ENCODE assay signal across 36 cellular contexts in genomic region chr6:77512554-77512953, GRCh38. TPM values are rescaled to one million over a fixed set of nuclear protein-coding genes. Genes with fewer than 3 reads are reported as not detected.
"Had no signal": no experiment of that assay in that cellular context is flagged by ENCODE, and none has a peak within 500 bp of the region (broad histone marks: within the 10 kb centered on the region; RNA-seq: fewer than 3 reads in every experiment).

No MANE protein-coding gene starts in this region.

- H3K27me3 ChIP-seq: adrenal gland, ascending aorta, body of pancreas, brain microvascular endothelial cell, breast epithelium, cardiac muscle cell had no signal

- H3K36me3 ChIP-seq: adrenal gland, ascending aorta, brain microvascular endothelial cell, breast epithelium, cardiac muscle cell had no signal

- FAIRE-seq: astrocyte, bronchial epithelial cell had no signal

- H3K4me1 ChIP-seq: adrenal gland, ascending aorta, body of pancreas, breast epithelium had no signal

- H3K4me3 ChIP-seq: adrenal gland, ascending aorta, body of pancreas, breast epithelium, cardiac muscle cell had no signal

- H3K27ac ChIP-seq: adrenal gland, ascending aorta, body of pancreas, brain microvascular endothelial cell, breast epithelium, cardiac muscle cell had no signal

- ATAC-seq: activated naive CD4-positive, alpha-beta T cell treated with anti-CD3 and anti-CD28 coated beads, Interleukin-2, amount 50 U/mL, for 72 hours; activated naive CD8-positive, alpha-beta T cell treated with anti-CD3 and anti-CD28 coated beads, Interleukin-2, amount 50 U/mL, for 24 hours; activated T-cell treated with anti-CD3 and anti-CD28 coated beads, Interleukin-2, amount 50 U/mL, for 4 hours; activated T-cell treated with anti-CD3 and anti-CD28 coated beads, Interleukin-2, amount 50 U/mL, for 72 hours; activated T-helper 17 cell treated with anti-CD3 and anti-CD28 coated beads, Interleukin-2, amount 50 U/mL, for 72 hours; body of pancreas had no signal

- DNase-seq: activated effector memory CD4-positive, alpha-beta T cell treated with anti-CD3 and anti-CD28 coated beads, Interleukin-2, amount 50 U/mL, for 16 hours; activated effector memory CD4-positive, alpha-beta T cell treated with Interleukin-2 at 50 U/mL for 16 hours; activated gamma-delta T cell; activated gamma-delta T cell treated with Interleukin-2 at 50 U/mL for 16 hours; activated naive CD4-positive, alpha-beta T cell; activated naive CD4-positive, alpha-beta T cell treated with anti-CD3 and anti-CD28 coated beads for 36 hours; activated naive CD4-positive, alpha-beta T cell treated with anti-CD3 and anti-CD28 coated beads, Interleukin-2, amount 10 ng/mL, durations not matched to agents 7 days and 5 days; activated naive CD4-positive, alpha-beta T cell treated with anti-CD3 and anti-CD28 coated beads, Interleukin-2, amount 50 U/mL, for 16 hours; activated naive CD4-positive, alpha-beta T cell treated with Interleukin-2 at 50 U/mL for 16 hours; activated naive CD8-positive, alpha-beta T cell treated with anti-CD3 and anti-CD28 coated beads for 36 hours; activated naive CD8-positive, alpha-beta T cell treated with anti-CD3 and anti-CD28 coated beads, Interleukin-2, amount 10 ng/mL, durations not matched to agents 7 days and 5 days; activated naive CD8-positive, alpha-beta T cell treated with anti-CD3 and anti-CD28 coated beads, Interleukin-2, amount 50 U/mL, for 24 hours; activated T-cell treated with anti-CD3 and anti-CD28 coated beads, Interleukin-2, amount 50 U/mL, for 1 hour; activated T-cell treated with anti-CD3 and anti-CD28 coated beads, Interleukin-2, amount 50 U/mL, for 24 hours; activated T-cell treated with anti-CD3 and anti-CD28 coated beads, Interleukin-2, amount 50 U/mL, for 4 hours; activated T-cell treated with anti-CD3 and anti-CD28 coated beads, Interleukin-2, amount 50 U/mL, for 48 hours; activated T-cell treated with anti-CD3 and anti-CD28 coated beads, Interleukin-2, amount 50 U/mL, for 72 hours; adrenal gland; amniotic stem cell; amygdala; anterior cingulate cortex; aorta; body of pancreas; brain microvascular endothelial cell; caudate nucleus; central memory CD4-positive, alpha-beta T cell; cerebellar nuclear complex had no signal

RNA-seq across cellular contexts. Expression of gene HTR1B, which starts 49.3 kb away (rescaled TPM):
- total RNA-seq: activated naive CD4-positive, alpha-beta T cell treated with anti-CD3 and anti-CD28 coated beads for 36 hours; activated naive CD4-positive, alpha-beta T cell treated with anti-CD3 and anti-CD28 coated beads, Interleukin-2, amount 50 U/mL, for 72 hours; activated naive CD8-positive, alpha-beta T cell treated with anti-CD3 and anti-CD28 coated beads for 36 hours; activated naive CD8-positive, alpha-beta T cell treated with anti-CD3 and anti-CD28 coated beads, Interleukin-2, amount 10 ng/mL, durations not matched to agents 7 days and 5 days; activated T-cell treated with anti-CD3 and anti-CD28 coated beads, Interleukin-2, amount 50 U/mL, for 4 hours; activated T-cell treated with anti-CD3 and anti-CD28 coated beads, Interleukin-2, amount 50 U/mL, for 72 hours; activated T-helper 1 cell treated with anti-CD3 and anti-CD28 coated beads, Interleukin-12 subunit alpha, Interleukin-12 subunit beta, Interleukin-2, Interleukin-4 antibody, amounts not matched to agents 30 ng/mL and 10 ng/mL and 1 ng/mL, durations not matched to agents 14 hours and 24 hours and 36 hours; activated T-helper 17 cell treated with anti-CD3 and anti-CD28 coated beads, Interleukin-2, amount 50 U/mL, for 72 hours; activated T-helper 2 cell treated with anti-CD3 and anti-CD28 coated beads, Interferon-gamma antibody, Interleukin-2, Interleukin-4, amounts not matched to agents 10 μg/mL and 5 μg/mL and 100 μg/mL, durations not matched to agents 14 hours and 24 hours and 36 hours had no signal
